In the genomic region with DNA sequence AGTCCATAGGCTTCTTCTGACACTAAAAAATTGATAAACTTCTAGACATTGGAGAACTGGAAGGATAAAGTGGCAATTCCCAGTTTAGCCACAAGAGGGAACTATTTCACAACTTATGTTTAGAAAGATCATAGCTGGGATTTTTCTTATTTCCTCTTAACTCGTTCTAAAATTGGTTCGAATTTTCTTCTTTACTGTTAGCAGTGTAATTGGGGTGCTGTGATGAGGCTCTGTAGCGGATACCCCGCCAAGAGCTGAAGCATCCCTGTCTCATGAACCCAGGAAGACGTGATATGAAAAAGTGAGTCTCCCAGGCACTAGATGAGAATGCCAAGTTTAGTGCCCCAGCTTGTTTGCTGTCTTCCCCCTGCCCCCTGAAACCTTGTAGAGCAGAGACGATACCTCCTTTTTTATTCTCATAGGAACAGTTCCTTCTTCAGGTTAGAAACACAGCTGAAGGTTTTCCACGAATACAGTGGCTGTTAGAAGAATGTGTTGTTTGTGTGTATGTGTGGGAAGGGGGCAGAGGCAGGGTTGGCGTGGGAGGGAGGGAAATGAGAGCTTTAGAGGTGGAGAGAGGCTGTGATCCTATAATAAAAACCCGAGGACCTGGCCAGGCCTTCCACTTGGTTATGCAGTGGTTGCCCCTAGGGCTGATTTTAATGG, we compare ENCODE assay signal across 8 cellular contexts.
A peak's percentile ranks its signal among the peaks of the same experiment; 100 is the strongest.
DNase-seq lines count a peak whose midpoint lies in the region; ATAC-seq and TF ChIP-seq lines count a peak whose summit lies in the region.

No MANE protein-coding gene starts in this region.

- peak overlapping the region in 1 of 2 experiments; percentile 47; a peak in 2 of 4 replicates for H3K4me3 ChIP-seq in Panc1 (ENCODE audit: low read depth in 2 of 2, low read length in 2 of 2)
- H3K4me3 ChIP-seq in dorsolateral prefrontal cortex: peak overlapping the region in 50 of 59 donors; percentile 3 to 61 (median 40)

- H3K4me3 Mint-ChIP-seq in mesothelial cell of epicardium: peak overlapping the region; percentile 48

- H3K9me3 ChIP-seq in Panc1 (ENCODE audit: control insufficient read depth, insufficient read depth, low read depth, low read length): no peaks in the 10 kb centered on the region

- CTCF ChIA-PET in Panc1 (lab: Charles Lee): interaction anchor here (1.2 to 2.9 kb wide), 2 partner anchors 800 to 804 kb away, joined by 3 to 15 read pairs; no protein-coding TSS in a partner anchor

- POLR2A ChIA-PET in Panc1 (lab: Charles Lee): no interaction called here

- no peaks in the 10 kb centered on the region for H3K36me3 ChIP-seq in Panc1 (ENCODE audit: control insufficient read depth, insufficient read depth, low read length)

- intact Hi-C loops in Panc1 (cut with micrococcal nuclease; ENCODE audit: unreplicated experiment) (loop anchor here (2.0 kb wide), 1 partner anchor 799 kb away; no protein-coding TSS in a partner anchor), dorsolateral prefrontal cortex (cut with DNase I) (loop anchor here (5.0 to 10.0 kb wide), 2 partner anchors 799 to 801 kb away; no protein-coding TSS in a partner anchor)

- peak overlapping the region; percentile 39; the same call in 1 of the 2 replicates for H3K27ac ChIP-seq in Panc1 (ENCODE audit: low read length)
- peak overlapping the region in 45 of 59 donors; percentile 1 to 82 (median 58) for H3K27ac ChIP-seq in dorsolateral prefrontal cortex

- no TSS peak for BruUV-seq in Panc1 (replicated peaks; lab: Mats Ljungman, UMichigan)

- in situ Hi-C loops in Panc1 (cut with HindIII; ENCODE audit: low pct_unique_long_range_greater_than_20kb, low sequenced_read_pairs): no loop called here

- H3K27me3 ChIP-seq in Panc1 (ENCODE audit: control insufficient read depth, insufficient read depth, low read length) (no peaks in the 10 kb centered on the region), dorsolateral prefrontal cortex (no peaks in the 10 kb centered on the region)

- peaks cover 5% of the 10 kb centered on the region for H3K27me3 Mint-ChIP-seq in mesothelial cell of epicardium (ENCODE audit: low read depth)

- no peaks in the 10 kb centered on the region for H3K36me3 Mint-ChIP-seq in mesothelial cell of epicardium

- peak; percentile 24 for DNase-seq in NCI-H2107 treated with DMSO at 0.1 percent for 48 hours (lab: John Stamatoyannopoulos, UW; ENCODE audit: unreplicated experiment)
- no peak for DNase-seq in NCI-H2107 (lab: John Stamatoyannopoulos, UW)
- peak; percentile 17 for DNase-seq in Panc1 (ENCODE audit: low read depth, low spot score)
- peak in 2 of 10 donors; percentile 21 to 32 for DNase-seq in dorsolateral prefrontal cortex
- no peak for DNase-seq in mesothelial cell of epicardium (ENCODE audit: low spot score in 2 of 2, unreplicated experiment in 2 of 2)
- no peak for DNase-seq in ureter (ENCODE audit: low spot score)

- H3K27ac Mint-ChIP-seq in mesothelial cell of epicardium: no peak overlapping the region

- H3K4me1 Mint-ChIP-seq in mesothelial cell of epicardium: peaks cover 4% of the 10 kb centered on the region

- no peaks in the 10 kb centered on the region for H3K9me3 Mint-ChIP-seq in mesothelial cell of epicardium

- TF ChIP-seq CTCF in Panc1 (IDR thresholded peaks at IDR 0.05) (peak; percentile 53; the same call in 1 of the 2 replicates), dorsolateral prefrontal cortex (IDR thresholded peaks at IDR 0.05 in 54 of 56, conservative IDR thresholded peaks at IDR 0.05 in 2 of 56; ENCODE audit: low read depth in 1 of 56, partially characterized antibody in 56 of 56) (peak; percentile 79 to 97 (median 92)), mesothelial cell of epicardium (IDR thresholded peaks at IDR 0.05; ENCODE audit: unreplicated experiment) (peak; percentile 98)

- peaks cover 5% of the 10 kb centered on the region for H3K4me1 ChIP-seq in Panc1 (ENCODE audit: control insufficient read depth, insufficient read depth, low read length)

- ATAC-seq in HG03175 (IDR thresholded peaks at IDR 0.05; ENCODE audit: unreplicated experiment): peak; percentile 37
- peak; percentile 36; the same call in 1 of the 2 replicates for ATAC-seq in Panc1
- no peak for ATAC-seq in HG03025 (IDR thresholded peaks at IDR 0.05; ENCODE audit: low FRiP score, unreplicated experiment)

Comparison
In these comparisons a context has a peak if more than half of its experiments do, and no peak if none do; other contexts are left out.
1. DNase-seq: peak in NCI-H2107 treated with DMSO at 0.1 percent for 48 hours (single experiment) and Panc1 (single experiment); none in NCI-H2107 (single experiment), mesothelial cell of epicardium (0 of 2) and ureter (single experiment).
2. Peak in every context shown above with its lines, with median percentiles within 50 percentile points of each other: CTCF ChIP-seq.